Comparison of ENCODE assay signal across 8 cellular contexts in the genomic region with DNA sequence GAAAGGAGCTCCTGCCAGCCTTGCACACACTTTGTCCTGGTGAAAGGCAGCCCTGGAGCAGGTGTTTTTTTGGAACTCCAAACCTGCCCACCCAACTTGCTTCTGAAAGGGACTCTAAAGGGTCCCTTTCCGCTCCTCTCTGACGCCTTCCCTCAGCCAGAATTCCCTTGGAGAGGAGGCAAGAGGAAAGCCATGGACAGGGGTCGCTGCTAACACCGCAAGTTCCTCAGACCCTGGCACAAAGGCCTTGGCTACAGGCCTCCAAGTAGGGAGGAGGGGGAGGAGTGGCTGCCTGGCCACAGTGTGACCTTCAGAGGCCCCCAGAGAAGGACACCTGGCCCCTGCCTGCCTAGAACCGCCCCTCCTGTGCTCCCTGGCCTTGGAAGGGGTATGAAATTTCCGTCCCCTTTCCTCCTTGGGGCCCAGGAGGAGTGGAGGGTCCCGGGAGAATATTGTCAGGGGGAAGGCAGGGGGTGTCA. TPM values are rescaled to one million over a fixed set of nuclear protein-coding genes. Genes with fewer than 3 reads are reported as not detected.
DNase-seq lines count a peak whose midpoint lies in the region; ATAC-seq and TF ChIP-seq lines count a peak whose summit lies in the region.

No MANE protein-coding gene starts in this region.

- H3K36me3 ChIP-seq in BJ (ENCODE audit: control insufficient read depth, insufficient read depth, low read length), result peaks cover 16% of the 10 kb centered on the region

- H3K27me3 ChIP-seq in BJ (ENCODE audit: control insufficient read depth, insufficient read depth, low read length), result no peaks in the 10 kb centered on the region

- TF ChIP-seq RAD21 in Ishikawa (IDR thresholded peaks at IDR 0.05; ENCODE audit: low read depth), result no peak

- H3K27ac Mint-ChIP-seq in immature natural killer cell, result no peak overlapping the region
- no peak overlapping the region for H3K27ac Mint-ChIP-seq in stimulated activated naive B cell treated with anti-CD40 and anti-IgM and Interleukin-4, amounts not matched to agents 10 μg/mL and 1 μg/mL and 100 μg/mL, for 72 hours

- POLR2A ChIA-PET in BJ (lab: Charles Lee), result no interaction called here

- DNase-seq in BJ (ENCODE audit: low read depth) (no peak), astrocyte of the cerebellum (ENCODE audit: low read depth) (no peak), immature natural killer cell (no peak), middle frontal gyrus (ENCODE audit: extremely low spot score, low spot score) (no peak), NCI-H2196 treated with DMSO at 0.1 percent for 48 hours (lab: John Stamatoyannopoulos, UW; ENCODE audit: unreplicated experiment) (no peak)
- DNase-seq in stimulated activated naive B cell treated with anti-CD40 and anti-IgM and Interleukin-4, amounts not matched to agents 10 μg/mL and 1 μg/mL and 100 μg/mL, for 72 hours, result no peak

- ATAC-seq in stimulated activated naive B cell treated with anti-CD40 and anti-IgM and Interleukin-4, amounts not matched to agents 10 μg/mL and 1 μg/mL and 100 μg/mL, for 72 hours (replicated peaks), result no peak
- ATAC-seq in HG03097 (IDR thresholded peaks at IDR 0.05; ENCODE audit: low FRiP score, unreplicated experiment), result no peak

- CTCF ChIA-PET in BJ (lab: Yijun Ruan, JAX), result interaction anchor here (0.6 to 8.9 kb wide), 28 partner anchors 10 to 306 kb away, joined by 3 to 338 read pairs (median 6); no protein-coding TSS in a partner anchor

- H3K4me3 ChIP-seq in BJ (ENCODE audit: low read depth, low read length) (peak overlapping the region; percentile 94), astrocyte of the cerebellum (ENCODE audit: low read depth, low read length) (peak overlapping the region; percentile 87)

- H3K36me3 Mint-ChIP-seq in immature natural killer cell, result no peaks in the 10 kb centered on the region
- H3K36me3 Mint-ChIP-seq in stimulated activated naive B cell treated with anti-CD40 and anti-IgM and Interleukin-4, amounts not matched to agents 10 μg/mL and 1 μg/mL and 100 μg/mL, for 72 hours, result peaks cover 0 to 7% of the 10 kb centered on the region in 2 donors

- H3K4me1 Mint-ChIP-seq in immature natural killer cell, result peaks cover 33 to 34% of the 10 kb centered on the region in 2 donors
- H3K4me1 Mint-ChIP-seq in stimulated activated naive B cell treated with anti-CD40 and anti-IgM and Interleukin-4, amounts not matched to agents 10 μg/mL and 1 μg/mL and 100 μg/mL, for 72 hours, result peaks cover 38 to 66% of the 10 kb centered on the region in 2 donors

- TF ChIP-seq CTCF in BJ (IDR thresholded peaks at IDR 0.05; ENCODE audit: insufficient read depth, low read depth, low read length) (peak; percentile 22; the same call in 1 of the 2 replicates), astrocyte of the cerebellum (IDR thresholded peaks at IDR 0.05; ENCODE audit: low read depth, low read length, missing control alignments) (peak; percentile 37)

- H3K4me3 Mint-ChIP-seq in immature natural killer cell, result peak overlapping the region; percentile 71 to 79 (median 78)
- H3K4me3 Mint-ChIP-seq in stimulated activated naive B cell treated with anti-CD40 and anti-IgM and Interleukin-4, amounts not matched to agents 10 μg/mL and 1 μg/mL and 100 μg/mL, for 72 hours, result peak overlapping the region; percentile 71 to 84

- in situ Hi-C loops in astrocyte of the cerebellum (cut with HindIII; ENCODE audit: low sequenced_read_pairs), result no loop called here

- TF ChIP-seq EP300 in Ishikawa (IDR thresholded peaks at IDR 0.05; ENCODE audit: borderline replicate concordance), result no peak

- no peaks in the 10 kb centered on the region for H3K9me3 Mint-ChIP-seq in immature natural killer cell
- no peaks in the 10 kb centered on the region for H3K9me3 Mint-ChIP-seq in stimulated activated naive B cell treated with anti-CD40 and anti-IgM and Interleukin-4, amounts not matched to agents 10 μg/mL and 1 μg/mL and 100 μg/mL, for 72 hours

- H3K27me3 Mint-ChIP-seq in immature natural killer cell (ENCODE audit: low read depth in 3 of 3), result peaks cover 10 to 17% (median 15%) of the 10 kb centered on the region in 3 donors
- H3K27me3 Mint-ChIP-seq in stimulated activated naive B cell treated with anti-CD40 and anti-IgM and Interleukin-4, amounts not matched to agents 10 μg/mL and 1 μg/mL and 100 μg/mL, for 72 hours, result peaks cover 18 to 19% of the 10 kb centered on the region in 2 donors

TF ChIP-seq in Ishikawa, 13 proteins besides CTCF, POLR2A, EP300 and RAD21:
- TF ChIP-seq YY1 (IDR thresholded peaks at IDR 0.05; ENCODE audit: low read depth) (no peak), ZBTB7A (IDR thresholded peaks at IDR 0.05; ENCODE audit: low read depth) (peak; percentile 75)
- TF ChIP-seq, protein P1, sequence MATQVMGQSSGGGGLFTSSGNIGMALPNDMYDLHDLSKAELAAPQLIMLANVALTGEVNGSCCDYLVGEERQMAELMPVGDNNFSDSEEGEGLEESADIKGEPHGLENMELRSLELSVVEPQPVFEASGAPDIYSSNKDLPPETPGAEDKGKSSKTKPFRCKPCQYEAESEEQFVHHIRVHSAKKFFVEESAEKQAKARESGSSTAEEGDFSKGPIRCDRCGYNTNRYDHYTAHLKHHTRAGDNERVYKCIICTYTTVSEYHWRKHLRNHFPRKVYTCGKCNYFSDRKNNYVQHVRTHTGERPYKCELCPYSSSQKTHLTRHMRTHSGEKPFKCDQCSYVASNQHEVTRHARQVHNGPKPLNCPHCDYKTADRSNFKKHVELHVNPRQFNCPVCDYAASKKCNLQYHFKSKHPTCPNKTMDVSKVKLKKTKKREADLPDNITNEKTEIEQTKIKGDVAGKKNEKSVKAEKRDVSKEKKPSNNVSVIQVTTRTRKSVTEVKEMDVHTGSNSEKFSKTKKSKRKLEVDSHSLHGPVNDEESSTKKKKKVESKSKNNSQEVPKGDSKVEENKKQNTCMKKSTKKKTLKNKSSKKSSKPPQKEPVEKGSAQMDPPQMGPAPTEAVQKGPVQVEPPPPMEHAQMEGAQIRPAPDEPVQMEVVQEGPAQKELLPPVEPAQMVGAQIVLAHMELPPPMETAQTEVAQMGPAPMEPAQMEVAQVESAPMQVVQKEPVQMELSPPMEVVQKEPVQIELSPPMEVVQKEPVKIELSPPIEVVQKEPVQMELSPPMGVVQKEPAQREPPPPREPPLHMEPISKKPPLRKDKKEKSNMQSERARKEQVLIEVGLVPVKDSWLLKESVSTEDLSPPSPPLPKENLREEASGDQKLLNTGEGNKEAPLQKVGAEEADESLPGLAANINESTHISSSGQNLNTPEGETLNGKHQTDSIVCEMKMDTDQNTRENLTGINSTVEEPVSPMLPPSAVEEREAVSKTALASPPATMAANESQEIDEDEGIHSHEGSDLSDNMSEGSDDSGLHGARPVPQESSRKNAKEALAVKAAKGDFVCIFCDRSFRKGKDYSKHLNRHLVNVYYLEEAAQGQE (IDR thresholded peaks at IDR 0.05; ENCODE audit: low read depth), result no peak

RNA-seq across cellular contexts. Expression of a gene that starts 2.6 kb away (rescaled TPM):
- polyA plus RNA-seq in BJ (2011; rRNA removed) (197 and 357 TPM in 2 replicates), immature natural killer cell (1 to 10 TPM in 2 of 3 donors, under 1 TPM in 1; 0.30 to 2.4 (median 2.1) TPM)
- polyA minus RNA-seq in BJ (2011; rRNA and poly(A)+ RNA removed), result 201 and 248 TPM in 2 replicates

Comparison
In these comparisons a context has a peak if more than half of its experiments do, and no peak if none do; other contexts are left out.
1. RNA of a gene that starts 2.6 kb away (polyA plus RNA-seq): 197 to 357 TPM in BJ; 0.30 to 2.4 TPM in immature natural killer cell; every median in the first group is over 10 times any median in the second.